ENCODE assay signal across 9 cellular contexts in the genomic region with DNA sequence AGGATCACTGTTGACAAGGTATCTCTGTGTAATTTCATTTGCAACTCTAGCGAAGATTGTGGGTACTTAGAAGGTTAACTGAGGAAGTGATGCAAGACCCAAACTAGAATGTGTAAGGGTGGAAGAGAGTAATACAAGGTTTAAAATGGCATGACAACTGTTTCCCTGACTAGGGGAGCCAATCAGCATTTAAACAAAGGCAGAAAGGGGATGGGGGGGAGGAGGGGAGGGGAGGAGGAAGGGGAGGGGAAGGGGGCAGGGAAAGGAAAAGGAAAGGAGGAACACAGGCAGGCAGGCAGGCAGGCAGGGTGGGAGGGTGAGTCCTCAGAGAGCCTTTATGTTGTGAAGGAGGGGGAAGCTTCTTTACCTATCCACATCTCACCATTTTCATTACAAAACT. TPM values are rescaled to one million over a fixed set of nuclear protein-coding genes. Genes with fewer than 3 reads are reported as not detected.
DNase-seq lines count a peak whose midpoint lies in the region; ATAC-seq, FAIRE-seq and TF ChIP-seq lines count a peak whose summit lies in the region.
"Had no signal": no experiment of that assay in that cellular context is flagged by ENCODE, and none has a peak within 500 bp of the region (broad histone marks: within the 10 kb centered on the region; RNA-seq: fewer than 3 reads in every experiment).

No MANE protein-coding gene starts in this region.

- TF ChIP-seq RAD21 in GM12878 (IDR thresholded peaks at IDR 0.05; ENCODE audit: insufficient read depth, low read depth, low read length), result no peak

- FAIRE-seq in GM12878 (lab: Jason Lieb, UNC), result no peak
- FAIRE-seq in GM12891 (lab: Jason Lieb, UNC), result no peak
- FAIRE-seq: HTR-8/SVneo had no signal

- intact Hi-C loops in GM12878 (cut with micrococcal nuclease; ENCODE audit: unreplicated experiment), result loop anchor here (5.0 to 10.0 kb wide), 2 partner anchors 397 to 454 kb away; no protein-coding TSS in a partner anchor

- in situ Hi-C loops in GM12878 (cut with MboI), result loop anchor here (5.0 to 10.0 kb wide), 2 partner anchors 394 to 457 kb away; no protein-coding TSS in a partner anchor

- H3K27me3 ChIP-seq in GM12878 (replicated peaks in 1 of 2; ENCODE audit: control insufficient read depth in 2 of 2, insufficient read depth in 2 of 2, low read length in 1 of 2) (no peaks in the 10 kb centered on the region), parathyroid adenoma (ENCODE audit: control insufficient read depth, insufficient read depth, low read length) (no peaks in the 10 kb centered on the region)

- H2AFZ ChIP-seq in GM12878 (ENCODE audit: control insufficient read depth, low read depth, low read length), result no peak overlapping the region
- no peak overlapping the region for H2AFZ ChIP-seq in parathyroid adenoma

- H3K4me2 ChIP-seq in GM12878 (ENCODE audit: control insufficient read depth, insufficient read depth) (no peak overlapping the region), parathyroid adenoma (ENCODE audit: low read length) (no peak overlapping the region)

- CTCF ChIA-PET in GM12878 (lab: Yijun Ruan, JAX), result interaction anchor here (0.6 to 1.9 kb wide), 4 partner anchors 212 to 458 kb away, joined by 3 to 21 read pairs (median 8); no protein-coding TSS in a partner anchor

- TF ChIP-seq CTCF in GM12878 (IDR thresholded peaks at IDR 0.05 in 2 of 3, conservative IDR thresholded peaks at IDR 0.05 in 1 of 3; ENCODE audit: control insufficient read depth in 2 of 3, extremely low read depth in 1 of 3, insufficient read depth in 1 of 3, low read depth in 3 of 3, low read length in 3 of 3) (no peak), parathyroid adenoma (IDR thresholded peaks at IDR 0.05) (no peak)

- no peak for TF ChIP-seq EP300 in GM12878 (IDR thresholded peaks at IDR 0.05; ENCODE audit: borderline replicate concordance in 1 of 2, control insufficient read depth in 1 of 2, low read depth in 2 of 2, low read length in 2 of 2)

- H3K79me2 ChIP-seq in GM12878 (ENCODE audit: control insufficient read depth, insufficient read depth, low read length) (no peaks in the 10 kb centered on the region), parathyroid adenoma (no peaks in the 10 kb centered on the region)

- TF ChIP-seq POLR2A in GM12878 (IDR thresholded peaks at IDR 0.05; ENCODE audit: low read depth, low read length), result no peak
- TF ChIP-seq POLR2A in GM12891 (IDR thresholded peaks at IDR 0.05; ENCODE audit: low read depth, low read length), result no peak

- no peak overlapping the region for H3K4me3 ChIP-seq in GM12878
- no peak overlapping the region for H3K4me3 ChIP-seq in parathyroid adenoma (ENCODE audit: low read depth, low read length)

- H3K36me3 ChIP-seq in GM12878 (ENCODE audit: control insufficient read depth in 2 of 2, insufficient read depth in 2 of 2, low read length in 1 of 2) (peaks cover 3 to 15% of the 10 kb centered on the region in 2 experiments), parathyroid adenoma (ENCODE audit: control insufficient read depth, insufficient read depth, low read length) (no peaks in the 10 kb centered on the region)

- DNase-seq in GF-D8 (lab: John Stamatoyannopoulos, UW) (peak; percentile 78), NOMO-1 treated with DMSO at 0.1 percent for 48 hours (lab: John Stamatoyannopoulos, UW; ENCODE audit: unreplicated experiment) (peak; percentile 92), GM12878 (ENCODE audit: low read depth, low spot score) (no peak), HPDE6-E6E7 (ENCODE audit: extremely low spot score) (no peak), RPMI8226 (no peak), GM12891 (ENCODE audit: insufficient read length, low spot score) (no peak)

- no peaks in the 10 kb centered on the region for H3K4me1 ChIP-seq in GM12878 (ENCODE audit: control insufficient read depth, insufficient read depth, low read length)
- H3K4me1 ChIP-seq in parathyroid adenoma, result peaks cover 16% of the 10 kb centered on the region

- ATAC-seq in GM12878 (peak; percentile 27; the same call in 1 of the 3 replicates), HG03196 (IDR thresholded peaks at IDR 0.05; ENCODE audit: unreplicated experiment) (no peak)

- 93% methylated on average over 1 of the region's 1 CpG for WGBS in GM12878 (ENCODE audit: insufficient coverage, insufficient replicate concordance, low lambda C conversion rate, missing lambda C conversion rate)

- H4K20me1 ChIP-seq in GM12878 (ENCODE audit: control insufficient read depth, insufficient read depth), result no peaks in the 10 kb centered on the region

- RAD21 ChIA-PET in GM12878 (lab: Charles Lee; ENCODE audit: unreplicated experiment), result no interaction called here

- H3K27ac ChIP-seq in GM12878 (ENCODE audit: control insufficient read depth, insufficient read depth) (no peak overlapping the region), parathyroid adenoma (peak overlapping the region; percentile 1)

- no TSS peak for BruUV-seq in GM12878 (replicated peaks; lab: Mats Ljungman, UMichigan)

- H3K9ac ChIP-seq in GM12878 (ENCODE audit: control insufficient read depth, insufficient read depth, low read length) (no peak overlapping the region), parathyroid adenoma (no peak overlapping the region)

- POLR2A ChIA-PET in GM12878 (lab: Charles Lee), result no interaction called here

- SMC1A ChIA-PET in GM12878 (lab: Charles Lee; ENCODE audit: uncharacterized antibody, unreplicated experiment), result interaction anchor here (1.6 to 1.9 kb wide), 2 partner anchors 12 to 396 kb away, joined by 5 read pairs; no protein-coding TSS in a partner anchor

- H3K9me3 ChIP-seq in GM12878 (replicated peaks; ENCODE audit: control insufficient read depth, insufficient read depth, low read length) (no peaks in the 10 kb centered on the region), parathyroid adenoma (ENCODE audit: control insufficient read depth, low read length) (no peaks in the 10 kb centered on the region)

TF ChIP-seq in GM12878, 131 proteins besides CTCF, POLR2A, EP300 and RAD21:
- TF ChIP-seq GABPA (IDR thresholded peaks at IDR 0.05; ENCODE audit: low read depth) (no peak), CBX3 (IDR thresholded peaks at IDR 0.05; ENCODE audit: borderline replicate concordance, low read depth) (no peak)

TF ChIP-seq in GM12891, 5 proteins besides CTCF, POLR2A, EP300 and RAD21:
- TF ChIP-seq POU2F2 (IDR thresholded peaks at IDR 0.05; ENCODE audit: low read depth, low read length) (no peak), PAX5 (IDR thresholded peaks at IDR 0.05; ENCODE audit: insufficient read depth, low read length, severe bottlenecking) (no peak), TAF1 (IDR thresholded peaks at IDR 0.05; ENCODE audit: low read depth, low read length) (no peak)

RNA-seq across cellular contexts. Expression of a gene that starts 31.1 kb away (rescaled TPM):
- 36.9 and 41.7 TPM in 2 replicates for total RNA-seq in GM12878 (2013; cell fraction: nucleolus; rRNA removed)
- total RNA-seq in GM12878 (2014; rRNA removed), result 14.3 and 14.8 TPM in 2 replicates
- 13.6 and 13.9 TPM in 2 replicates for total RNA-seq in GM12878 (2014; rRNA removed; fragmentation: Illumina TruSeq; extraction: Trizol)
- 21.0 and 21.3 TPM in 2 replicates for total RNA-seq in GM12878 (2021)
- polyA plus RNA-seq in GM12878 (2011; ENCODE audit: low read depth), result 7.6 TPM
- 10.6 and 10.9 TPM in 2 replicates for polyA plus RNA-seq in GM12878 (2011; rRNA removed)
- 6.8 and 9.2 TPM in 2 replicates for polyA plus RNA-seq in GM12878 (2011; cell fraction: cytosol; rRNA removed)
- polyA plus RNA-seq in GM12878 (2011; cell fraction: nucleus; rRNA removed), result 15.6 and 18.8 TPM in 2 replicates
- polyA plus RNA-seq in GM12878 (2012), result 5.6 and 8.7 TPM in 2 replicates
- 10.6 and 11.9 TPM in 2 replicates for polyA plus RNA-seq in GM12878 (2014; fragmentation: Illumina TruSeq; extraction: Trizol)
- 1 to 10 TPM; 8.3 to 8.4 TPM for polyA plus RNA-seq in GM12878 (2014; fragmentation: Nextera tagmentation; extraction: Ambion mirVana)
- polyA plus RNA-seq in GM12878 (2014; rRNA removed), result 13.5 and 13.9 TPM in 2 replicates
- polyA plus RNA-seq in GM12878 (2016; fragmentation: Nextera tagmentation; extraction: Ambion mirVana), result 10 to 100 TPM; 14.7 to 15.2 TPM
- polyA minus RNA-seq in GM12878 (2011; rRNA and poly(A)+ RNA removed), result 14.6 and 17.6 TPM in 2 replicates
- polyA minus RNA-seq in GM12878 (2011; cell fraction: cytosol; rRNA and poly(A)+ RNA removed), result 4.9 and 5.8 TPM in 2 replicates
- polyA minus RNA-seq in GM12878 (2011; cell fraction: nucleus; rRNA and poly(A)+ RNA removed), result 10.9 and 21.0 TPM in 2 replicates
- 8.8 TPM for polyA plus RNA-seq in GM12891 (2012; ENCODE audit: low read depth, missing spikeins)

RNA-seq across cellular contexts. Expression of a gene that starts 44.3 kb away (rescaled TPM):
- total RNA-seq in GM12878 (2013; cell fraction: nucleolus; rRNA removed), result 34.5 and 36.4 TPM in 2 replicates
- total RNA-seq in GM12878 (2014; rRNA removed), result 112 and 129 TPM in 2 replicates
- total RNA-seq in GM12878 (2014; rRNA removed; fragmentation: Illumina TruSeq; extraction: Trizol), result 260 and 277 TPM in 2 replicates
- 91.5 and 97.4 TPM in 2 replicates for total RNA-seq in GM12878 (2021)
- 70.6 TPM for polyA plus RNA-seq in GM12878 (2011; ENCODE audit: low read depth)
- 160 and 232 TPM in 2 replicates for polyA plus RNA-seq in GM12878 (2011; rRNA removed)
- 59.7 and 67.4 TPM in 2 replicates for polyA plus RNA-seq in GM12878 (2011; cell fraction: cytosol; rRNA removed)
- 58.3 and 62.8 TPM in 2 replicates for polyA plus RNA-seq in GM12878 (2011; cell fraction: nucleus; rRNA removed)
- 64.2 and 108 TPM in 2 replicates for polyA plus RNA-seq in GM12878 (2012)
- 286 and 401 TPM in 2 replicates for polyA plus RNA-seq in GM12878 (2014; fragmentation: Illumina TruSeq; extraction: Trizol)
- 100 to 1,000 TPM; 194 to 255 TPM for polyA plus RNA-seq in GM12878 (2014; fragmentation: Nextera tagmentation; extraction: Ambion mirVana)
- 114 and 135 TPM in 2 replicates for polyA plus RNA-seq in GM12878 (2014; rRNA removed)
- polyA plus RNA-seq in GM12878 (2016; fragmentation: Nextera tagmentation; extraction: Ambion mirVana), result 100 to 1,000 TPM; 224 to 226 TPM
- polyA minus RNA-seq in GM12878 (2011; rRNA and poly(A)+ RNA removed), result 48.7 and 62.2 TPM in 2 replicates
- 24.9 and 25.0 TPM in 2 replicates for polyA minus RNA-seq in GM12878 (2011; cell fraction: cytosol; rRNA and poly(A)+ RNA removed)
- polyA minus RNA-seq in GM12878 (2011; cell fraction: nucleus; rRNA and poly(A)+ RNA removed), result 9.9 and 18.2 TPM in 2 replicates
- 136 TPM for polyA plus RNA-seq in GM12891 (2012; ENCODE audit: low read depth, missing spikeins)

Comparison
In these comparisons a context has a peak if more than half of its experiments do, and no peak if none do; other contexts are left out.
1. DNase-seq: peak in GF-D8 (single experiment) and NOMO-1 treated with DMSO at 0.1 percent for 48 hours (single experiment); none in GM12878 (single experiment), HPDE6-E6E7 (single experiment), RPMI8226 (single experiment) and GM12891 (single experiment).